In the genomic region with DNA sequence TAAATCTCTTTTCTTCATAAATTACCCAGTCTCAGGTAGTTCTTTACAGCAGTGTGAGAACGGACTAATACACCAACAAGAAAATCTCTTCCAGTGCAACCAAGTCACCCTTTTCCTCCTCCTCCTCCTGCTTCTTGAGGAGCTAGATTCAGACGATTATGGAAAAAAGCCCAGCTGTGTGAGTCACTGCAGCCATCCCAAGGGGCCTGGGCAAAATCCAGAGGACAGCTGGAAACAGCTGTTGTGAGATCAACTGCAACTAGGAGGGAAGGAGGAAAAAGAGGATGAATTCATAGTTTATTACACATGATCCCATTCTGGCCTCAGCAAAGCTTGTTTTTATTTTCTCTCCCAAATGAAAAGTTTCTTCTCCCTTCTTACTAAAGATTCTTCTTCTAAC, we compare ENCODE assay signal across 8 cellular contexts. TPM values are rescaled to one million over a fixed set of nuclear protein-coding genes. Genes with fewer than 3 reads are reported as not detected.
DNase-seq lines count a peak whose midpoint lies in the region; ATAC-seq and TF ChIP-seq lines count a peak whose summit lies in the region.

No MANE protein-coding gene starts in this region.

- peaks cover 0 to 48% (median 22%) of the 10 kb centered on the region in 4 donors for H3K4me1 ChIP-seq in right lobe of liver
- H3K4me1 ChIP-seq in testis = peaks cover 8% of the 10 kb centered on the region

- H3K4me3 ChIP-seq in choroid plexus epithelial cell (ENCODE audit: low read depth, low read length) = no peak overlapping the region
- H3K4me3 ChIP-seq in right lobe of liver = no peak overlapping the region
- H3K4me3 ChIP-seq in testis = no peak overlapping the region

- no peaks in the 10 kb centered on the region for H3K9me3 Mint-ChIP-seq in activated naive CD4-positive, alpha-beta T cell treated with anti-CD3 and anti-CD28 coated beads, Interleukin-2, amount 10 ng/mL, durations not matched to agents 7 days and 5 days

- TF ChIP-seq POLR2A in right lobe of liver (IDR thresholded peaks at IDR 0.05) (no peak), testis (IDR thresholded peaks at IDR 0.05) (no peak)

- H3K36me3 Mint-ChIP-seq in activated naive CD4-positive, alpha-beta T cell treated with anti-CD3 and anti-CD28 coated beads, Interleukin-2, amount 10 ng/mL, durations not matched to agents 7 days and 5 days = no peaks in the 10 kb centered on the region

- DNase-seq in HS-27A (ENCODE audit: low read depth) (peak; percentile 53), choroid plexus epithelial cell (ENCODE audit: low read depth) (peak; percentile 90), right lobe of liver (no peak), testis (peak; percentile 82), SIG-M5 treated with dmso at 0.1 percent for 504 hours (lab: John Stamatoyannopoulos, UW; ENCODE audit: unreplicated experiment) (no peak)
- DNase-seq in stimulated activated naive CD4-positive, alpha-beta T cell (lab: John Stamatoyannopoulos, UW) = no peak
- DNase-seq in activated naive CD4-positive, alpha-beta T cell treated with anti-CD3 and anti-CD28 coated beads, Interleukin-2, amount 10 ng/mL, durations not matched to agents 7 days and 5 days = no peak

- no peak overlapping the region for H3K27ac Mint-ChIP-seq in activated naive CD4-positive, alpha-beta T cell treated with anti-CD3 and anti-CD28 coated beads, Interleukin-2, amount 10 ng/mL, durations not matched to agents 7 days and 5 days

- ATAC-seq in right lobe of liver (no peak), GM19463 (IDR thresholded peaks at IDR 0.05; ENCODE audit: unreplicated experiment) (no peak)

- H3K27me3 Mint-ChIP-seq in activated naive CD4-positive, alpha-beta T cell treated with anti-CD3 and anti-CD28 coated beads, Interleukin-2, amount 10 ng/mL, durations not matched to agents 7 days and 5 days = peaks cover 6% of the 10 kb centered on the region

- no peak overlapping the region for H3K4me3 Mint-ChIP-seq in activated naive CD4-positive, alpha-beta T cell treated with anti-CD3 and anti-CD28 coated beads, Interleukin-2, amount 10 ng/mL, durations not matched to agents 7 days and 5 days

- peak overlapping the region in 2 of 3 donors; percentile 4 to 15 for H3K27ac ChIP-seq in right lobe of liver
- peak overlapping the region; percentile 56 to 79 for H3K27ac ChIP-seq in testis

- intact Hi-C loops in right lobe of liver (cut with DNase I) = no loop called here
- intact Hi-C loops in testis (cut with DNase I; ENCODE audit: low total_unique reads) = no loop called here

- no peaks in the 10 kb centered on the region for H3K4me1 Mint-ChIP-seq in activated naive CD4-positive, alpha-beta T cell treated with anti-CD3 and anti-CD28 coated beads, Interleukin-2, amount 10 ng/mL, durations not matched to agents 7 days and 5 days

- H3K27me3 ChIP-seq in right lobe of liver = no peaks in the 10 kb centered on the region
- no peaks in the 10 kb centered on the region for H3K27me3 ChIP-seq in testis

- no peaks in the 10 kb centered on the region for H3K9me3 ChIP-seq in right lobe of liver
- no peaks in the 10 kb centered on the region for H3K9me3 ChIP-seq in testis

- no peaks in the 10 kb centered on the region for H3K36me3 ChIP-seq in right lobe of liver
- H3K36me3 ChIP-seq in testis (ENCODE audit: low read depth, missing control alignments) = no peaks in the 10 kb centered on the region

- CTCF ChIA-PET in activated naive CD4-positive, alpha-beta T cell treated with anti-CD3 and anti-CD28 coated beads, Interleukin-2, amount 10 ng/mL, durations not matched to agents 7 days and 5 days (lab: Charles Lee) = no interaction called here

- 71% methylated on average over 2 of the region's 2 CpGs for WGBS in right lobe of liver (ENCODE audit: insufficient coverage, low coverage, low lambda C conversion rate, missing lambda C conversion rate)
- 40 to 66% methylated on average over 2 of the region's 2 CpGs for WGBS in testis, 2 donors

- no peak for TF ChIP-seq CTCF in choroid plexus epithelial cell (conservative IDR thresholded peaks at IDR 0.05; ENCODE audit: low read depth, low read length)
- TF ChIP-seq CTCF in right lobe of liver (IDR thresholded peaks at IDR 0.05) = no peak
- TF ChIP-seq CTCF in testis (IDR thresholded peaks at IDR 0.05) = no peak

RNA-seq across cellular contexts. Expression of a gene that starts 32.9 kb away (rescaled TPM):
- total RNA-seq in right lobe of liver (10 to 100 TPM; 23.9 to 36.5 (median 29.5) TPM), testis (10 to 100 TPM; 63.9 to 85.2 TPM)
- polyA plus RNA-seq in testis (ENCODE audit: insufficient read depth, low read depth, low replicate concordance) = 53.4 TPM

Comparison
In these comparisons a context has a peak if more than half of its experiments do, and no peak if none do; other contexts are left out.
1. DNase-seq: peak in HS-27A (single experiment), choroid plexus epithelial cell (single experiment) and testis (single experiment); none in right lobe of liver (0 of 3), stimulated activated naive CD4-positive, alpha-beta T cell (0 of 6), SIG-M5 treated with dmso at 0.1 percent for 504 hours (single experiment) and activated naive CD4-positive, alpha-beta T cell treated with anti-CD3 and anti-CD28 coated beads, Interleukin-2, amount 10 ng/mL, durations not matched to agents 7 days and 5 days (single experiment).